ENCODE assay signal across 1 cellular context in the genomic region with DNA sequence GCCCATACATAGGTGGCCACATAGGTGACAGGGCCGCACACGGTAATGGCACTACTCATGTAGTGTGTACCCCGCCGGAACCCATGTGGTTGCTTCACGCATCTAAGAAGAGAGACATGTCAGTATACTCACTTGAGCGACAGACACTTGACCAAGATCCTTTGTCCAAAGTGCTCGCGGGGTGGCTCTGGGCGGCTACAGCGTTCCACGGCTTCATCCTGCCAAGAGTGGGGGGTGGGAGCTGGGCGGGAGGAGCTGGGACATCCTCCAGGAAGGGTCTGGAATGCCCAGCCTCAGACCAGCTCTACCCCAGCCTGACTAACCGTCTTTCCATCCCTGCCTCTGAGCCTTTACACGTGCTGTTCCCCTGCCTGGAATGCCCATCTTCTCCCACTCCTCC.
A peak's percentile ranks its signal among the peaks of the same experiment; 100 is the strongest.
TF ChIP-seq lines count a peak whose summit lies in the region.

No MANE protein-coding gene starts in this region.

TF ChIP-seq in K562, 482 proteins besides CTCF, POLR2A, EP300 and RAD21:
- TF ChIP-seq, protein P1, sequence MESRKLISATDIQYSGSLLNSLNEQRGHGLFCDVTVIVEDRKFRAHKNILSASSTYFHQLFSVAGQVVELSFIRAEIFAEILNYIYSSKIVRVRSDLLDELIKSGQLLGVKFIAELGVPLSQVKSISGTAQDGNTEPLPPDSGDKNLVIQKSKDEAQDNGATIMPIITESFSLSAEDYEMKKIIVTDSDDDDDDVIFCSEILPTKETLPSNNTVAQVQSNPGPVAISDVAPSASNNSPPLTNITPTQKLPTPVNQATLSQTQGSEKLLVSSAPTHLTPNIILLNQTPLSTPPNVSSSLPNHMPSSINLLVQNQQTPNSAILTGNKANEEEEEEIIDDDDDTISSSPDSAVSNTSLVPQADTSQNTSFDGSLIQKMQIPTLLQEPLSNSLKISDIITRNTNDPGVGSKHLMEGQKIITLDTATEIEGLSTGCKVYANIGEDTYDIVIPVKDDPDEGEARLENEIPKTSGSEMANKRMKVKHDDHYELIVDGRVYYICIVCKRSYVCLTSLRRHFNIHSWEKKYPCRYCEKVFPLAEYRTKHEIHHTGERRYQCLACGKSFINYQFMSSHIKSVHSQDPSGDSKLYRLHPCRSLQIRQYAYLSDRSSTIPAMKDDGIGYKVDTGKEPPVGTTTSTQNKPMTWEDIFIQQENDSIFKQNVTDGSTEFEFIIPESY (CRISPR knock-in tag; IDR thresholded peaks at IDR 0.05), result peak; percentile 62; the same call in 1 of the 2 replicates
- no peak for TF ChIP-seq BRD4 (IDR thresholded peaks at IDR 0.05)
